Comparison of ENCODE assay signal across 8 cellular contexts in the genomic region with DNA sequence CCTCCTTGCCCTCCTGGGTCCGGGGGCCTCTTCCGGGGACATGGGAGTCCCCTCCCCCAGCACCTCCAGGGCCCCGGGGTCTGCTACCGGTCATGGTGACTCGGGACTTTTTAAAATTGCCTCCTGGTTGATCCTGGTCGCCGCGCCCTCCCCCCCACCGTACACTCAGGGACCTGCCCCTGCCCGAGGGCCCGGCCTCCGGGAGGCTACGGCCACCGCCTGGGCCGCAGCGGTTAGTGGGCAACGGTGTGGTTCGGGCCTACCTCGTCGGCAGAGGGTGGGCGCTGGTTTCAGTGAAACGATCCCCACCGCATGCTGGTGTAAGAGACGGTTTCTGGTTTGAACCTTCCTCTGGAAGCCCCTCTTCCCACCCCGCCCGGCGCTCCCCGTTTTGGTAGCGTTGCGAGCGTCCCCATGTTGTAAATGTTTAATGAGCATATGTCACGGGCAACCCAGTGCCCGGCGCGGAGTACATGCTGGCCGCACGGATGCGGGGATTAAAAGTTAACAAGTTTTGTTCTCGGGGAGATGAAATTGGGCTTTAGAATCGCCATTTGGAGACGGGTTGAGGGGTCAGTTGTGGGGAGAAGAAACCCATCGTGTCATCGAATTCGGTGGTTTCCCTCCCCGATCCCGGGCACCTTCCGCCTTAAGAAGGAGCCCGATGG. TPM values are rescaled to one million over a fixed set of nuclear protein-coding genes. Genes with fewer than 3 reads are reported as not detected.
A peak's percentile ranks its signal among the peaks of the same experiment; 100 is the strongest.
DNase-seq lines count a peak whose midpoint lies in the region; ATAC-seq and TF ChIP-seq lines count a peak whose summit lies in the region.

No MANE protein-coding gene starts in this region.

- ATAC-seq in heart left ventricle (peak in 3 of 4 donors; percentile 4 to 8 (median 6)), HG02884 (IDR thresholded peaks at IDR 0.05; ENCODE audit: unreplicated experiment) (no peak), HG03342 (IDR thresholded peaks at IDR 0.05; ENCODE audit: unreplicated experiment) (no peak)

- DNase-seq in GM06990 (ENCODE audit: extremely low read depth, insufficient read length), result peak; percentile 52
- peak in 1 of 2 experiments; percentile 60 for DNase-seq in PC-9
- DNase-seq in activated naive CD4-positive, alpha-beta T cell treated with Interleukin-2 at 50 U/mL for 16 hours, result peak; percentile 42
- DNase-seq in heart left ventricle, result peak in 4 of 5 donors; percentile 41 to 75 (median 58)
- peak; percentile 30 for DNase-seq in progenitor cell of endocrine pancreas (ENCODE audit: low spot score, unreplicated experiment)
- DNase-seq in NCI-H2029 treated with DMSO at 0.1 percent for 48 hours (lab: John Stamatoyannopoulos, UW), result no peak

- peak overlapping the region; percentile 90 for H3K4me2 ChIP-seq in PC-9

- H2AFZ ChIP-seq in PC-9, result no peak overlapping the region; the same call in 1 of the 2 replicates

- peaks cover 49% of the 10 kb centered on the region for H3K4me1 ChIP-seq in PC-9 (replicated peaks; ENCODE audit: insufficient read depth)
- H3K4me1 ChIP-seq in heart left ventricle, result peaks cover 0 to 61% (median 50%) of the 10 kb centered on the region in 12 donors

- POLR2A ChIA-PET in PC-9 (lab: Charles Lee; ENCODE audit: unreplicated experiment), result no interaction called here

- H3K27me3 ChIP-seq in GM06990 (replicated peaks; ENCODE audit: control insufficient read depth, insufficient read depth, low read length), result no peaks in the 10 kb centered on the region
- no peaks in the 10 kb centered on the region for H3K27me3 ChIP-seq in PC-9 (ENCODE audit: insufficient read depth, low read depth)
- no peaks in the 10 kb centered on the region for H3K27me3 ChIP-seq in heart left ventricle

- peak overlapping the region; percentile 77 for H3K4me3 ChIP-seq in GM06990 (replicated peaks; ENCODE audit: low read depth, low read length)
- peak overlapping the region; percentile 77 for H3K4me3 ChIP-seq in PC-9
- peak overlapping the region; percentile 70 to 100 (median 98) for H3K4me3 ChIP-seq in heart left ventricle

- no peaks in the 10 kb centered on the region for H3K36me3 Mint-ChIP-seq in progenitor cell of endocrine pancreas (ENCODE audit: insufficient read depth)

- H3K27ac ChIP-seq in PC-9 (peak overlapping the region; percentile 75), heart left ventricle (peak overlapping the region; percentile 90 to 100 (median 98))

- H3K79me2 ChIP-seq in PC-9 (ENCODE audit: low read depth), result peaks cover 72% of the 10 kb centered on the region

- H3K27me3 Mint-ChIP-seq in progenitor cell of endocrine pancreas, result no peaks in the 10 kb centered on the region

- H3K4me3 Mint-ChIP-seq in progenitor cell of endocrine pancreas (ENCODE audit: low read depth), result peak overlapping the region; percentile 98

- no peaks in the 10 kb centered on the region for H3K9me3 Mint-ChIP-seq in progenitor cell of endocrine pancreas (ENCODE audit: low read depth)

- CTCF ChIA-PET in PC-9 (lab: Charles Lee), result no interaction called here

- TSS peak; percentile 20 for BruUV-seq in PC-9 (replicated peaks; lab: Mats Ljungman, UMichigan)

- no peak for TF ChIP-seq CTCF in GM06990 (IDR thresholded peaks at IDR 0.05; ENCODE audit: insufficient read depth, low read length, poor library complexity, severe bottlenecking)
- no peak for TF ChIP-seq CTCF in PC-9 (conservative IDR thresholded peaks at IDR 0.05)
- TF ChIP-seq CTCF in heart left ventricle (IDR thresholded peaks at IDR 0.05), result no peak
- TF ChIP-seq CTCF in progenitor cell of endocrine pancreas (IDR thresholded peaks at IDR 0.05; ENCODE audit: unreplicated experiment), result no peak

- H3K9me2 ChIP-seq in PC-9 (ENCODE audit: insufficient read depth), result no peaks in the 10 kb centered on the region

- H3F3A ChIP-seq in PC-9 (ENCODE audit: insufficient read depth, low read depth), result 0 out of 2 replicates have a peak, but pooled peaks cover 5% of the 10 kb centered on the region

- TF ChIP-seq POLR2A in heart left ventricle (IDR thresholded peaks at IDR 0.05), result no peak

- peaks cover 45% of the 10 kb centered on the region for H4K20me1 ChIP-seq in PC-9 (ENCODE audit: insufficient read depth)

- peak overlapping the region; percentile 98 for H3K27ac Mint-ChIP-seq in progenitor cell of endocrine pancreas

- H3K36me3 ChIP-seq in GM06990 (ENCODE audit: control insufficient read depth, insufficient read depth, low read length), result no peaks in the 10 kb centered on the region
- H3K36me3 ChIP-seq in PC-9 (ENCODE audit: low read depth), result no peaks in the 10 kb centered on the region
- no peaks in the 10 kb centered on the region for H3K36me3 ChIP-seq in heart left ventricle

- H3K9me3 ChIP-seq in PC-9 (ENCODE audit: insufficient read depth, low read depth) (no peaks in the 10 kb centered on the region), heart left ventricle (no peaks in the 10 kb centered on the region)

- WGBS in heart left ventricle, 4 donors, result 0% methylated on average over 26 to 48 of the region's 48 CpGs

- intact Hi-C loops in PC-9 (cut with micrococcal nuclease; ENCODE audit: unreplicated experiment), result loop anchor here (5.0 kb wide), 1 partner anchor 309 kb away; a partner anchor contains a TSS
- intact Hi-C loops in heart left ventricle (cut with DNase I), result loop anchor here (5.0 to 10.0 kb wide), 9 partner anchors 36 to 102 kb away; a partner anchor contains a TSS

- peaks cover 46% of the 10 kb centered on the region for H3K4me1 Mint-ChIP-seq in progenitor cell of endocrine pancreas (ENCODE audit: low read depth)

RNA-seq across cellular contexts. Expression of a gene that starts 1.2 kb away (rescaled TPM):
- total RNA-seq in PC-9 (2021) (232 and 290 TPM in 2 replicates), heart left ventricle (100 to 1,000 TPM in 8 of 9 donors, 10 to 100 TPM in 1; 91.6 to 189 (median 181) TPM), progenitor cell of endocrine pancreas (225 and 234 TPM in 2 replicates)
- 10 to 100 TPM; 36.5 to 89.9 TPM for polyA plus RNA-seq in heart left ventricle

Comparison
In these comparisons a context has a peak if more than half of its experiments do, and no peak if none do; other contexts are left out.
1. ATAC-seq: peak in heart left ventricle (3 of 4); none in HG02884 (single experiment) and HG03342 (single experiment).
2. Peak in every context shown above with its lines, with median percentiles within 50 percentile points of each other: H3K4me3 ChIP-seq.